Comparison of ENCODE assay signal across 8 cellular contexts in genomic region chr11:8813658-8814057, GRCh38.
A peak's percentile ranks its signal among the peaks of the same experiment; 100 is the strongest.
DNase-seq lines count a peak whose midpoint lies in the region; ATAC-seq and TF ChIP-seq lines count a peak whose summit lies in the region.

No MANE protein-coding gene starts in this region.

- DNase-seq in CD8-positive, alpha-beta T cell: peak in 5 of 7 experiments; percentile 4 to 53 (median 27)
- DNase-seq in Kasumi-1 (lab: John Stamatoyannopoulos, UW) (peak; percentile 76 to 83), RWPE1 (ENCODE audit: low spot score) (peak; percentile 72), adipocyte (ENCODE audit: low read depth) (peak; percentile 89), right atrium auricular region (ENCODE audit: low spot score) (peak; percentile 86), pulmonary artery endothelial cell (ENCODE audit: low read depth, low spot score) (peak; percentile 49), GOT3 (lab: John Stamatoyannopoulos, UW) (no peak)

- no peaks in the 10 kb centered on the region for H3K36me3 ChIP-seq in CD8-positive, alpha-beta T cell (ENCODE audit: insufficient read depth, low read length)
- H3K36me3 ChIP-seq in adipocyte (ENCODE audit: control insufficient read depth, insufficient read depth, low read length, severe bottlenecking) (no peaks in the 10 kb centered on the region), right atrium auricular region (no peaks in the 10 kb centered on the region)

- H3K4me1 Mint-ChIP-seq in CD8-positive, alpha-beta T cell (ENCODE audit: low read depth): peaks cover 8% of the 10 kb centered on the region

- no peaks in the 10 kb centered on the region for H3K9me3 ChIP-seq in CD8-positive, alpha-beta T cell (ENCODE audit: low read length)
- H3K9me3 ChIP-seq in adipocyte (ENCODE audit: control insufficient read depth, low read length) (no peaks in the 10 kb centered on the region), right atrium auricular region (no peaks in the 10 kb centered on the region)

- no peak overlapping the region for H3K27ac ChIP-seq in CD8-positive, alpha-beta T cell (ENCODE audit: low read depth, low read length)
- peak overlapping the region; percentile 85 for H3K27ac ChIP-seq in RWPE1
- peak overlapping the region in 1 of 2 donors; percentile 31 for H3K27ac ChIP-seq in right atrium auricular region

- no peak overlapping the region for H3K4me3 Mint-ChIP-seq in CD8-positive, alpha-beta T cell

- peak; percentile 51 for TF ChIP-seq CTCF in CD8-positive, alpha-beta T cell (IDR thresholded peaks at IDR 0.05)
- TF ChIP-seq CTCF in RWPE1 (conservative IDR thresholded peaks at IDR 0.05; ENCODE audit: low read depth) (no peak; the same call in 1 of the 2 replicates), right atrium auricular region (IDR thresholded peaks at IDR 0.05) (peak; percentile 75 to 93)

- no peaks in the 10 kb centered on the region for H3K36me3 Mint-ChIP-seq in CD8-positive, alpha-beta T cell

- H3K9me3 Mint-ChIP-seq in CD8-positive, alpha-beta T cell: no peaks in the 10 kb centered on the region

- no peak for ATAC-seq in CD8-positive, alpha-beta T cell
- ATAC-seq in GM21390 (IDR thresholded peaks at IDR 0.05; ENCODE audit: unreplicated experiment): peak; percentile 77

- POLR2A ChIA-PET in CD8-positive, alpha-beta T cell (lab: Charles Lee): no interaction called here
- POLR2A ChIA-PET in RWPE1 (lab: Yijun Ruan, JAX; ENCODE audit: low non-redundant PET): no interaction called here

- H3K9ac ChIP-seq in adipocyte (ENCODE audit: low read length): peak overlapping the region; percentile 32

- CTCF ChIA-PET in CD8-positive, alpha-beta T cell (lab: Charles Lee): interaction anchor here (1.1 to 1.5 kb wide), 2 partner anchors 12 to 16 kb away, joined by 3 to 4 read pairs; no protein-coding TSS in a partner anchor
- CTCF ChIA-PET in RWPE1 (lab: Yijun Ruan, JAX): interaction anchor here (0.7 kb wide), 1 partner anchor 216 kb away, joined by 3 read pairs; no protein-coding TSS in a partner anchor

- H3K4me1 ChIP-seq in CD8-positive, alpha-beta T cell (ENCODE audit: insufficient read depth, low read length): peaks cover 7% of the 10 kb centered on the region
- H3K4me1 ChIP-seq in adipocyte (ENCODE audit: control insufficient read depth, insufficient read depth, low read length) (peaks cover 56% of the 10 kb centered on the region), right atrium auricular region (peaks cover 0 to 37% of the 10 kb centered on the region in 2 donors)

- intact Hi-C loops in CD8-positive, alpha-beta T cell (cut with DNase I, micrococcal nuclease): loop anchor here in 1 of 2 experiments (5.0 kb wide), 1 partner anchor 621 kb away; no protein-coding TSS in a partner anchor

- H3K27me3 Mint-ChIP-seq in CD8-positive, alpha-beta T cell (ENCODE audit: low read depth): peaks cover 12% of the 10 kb centered on the region

- H3K4me3 ChIP-seq in CD8-positive, alpha-beta T cell (ENCODE audit: low read depth, low read length): no peak overlapping the region
- no peak overlapping the region for H3K4me3 ChIP-seq in adipocyte (ENCODE audit: low read length)
- no peak overlapping the region for H3K4me3 ChIP-seq in right atrium auricular region

- H3K27ac Mint-ChIP-seq in CD8-positive, alpha-beta T cell: no peak overlapping the region

- H3K27me3 ChIP-seq in CD8-positive, alpha-beta T cell (ENCODE audit: insufficient read depth, low read length): no peaks in the 10 kb centered on the region
- H3K27me3 ChIP-seq in adipocyte (replicated peaks; ENCODE audit: control insufficient read depth, insufficient read depth, low read length) (no peaks in the 10 kb centered on the region), right atrium auricular region (no peaks in the 10 kb centered on the region)
